ENCODE assay signal across 21 cellular contexts in genomic region chr12:70919161-70919560, GRCh38. TPM values are rescaled to one million over a fixed set of nuclear protein-coding genes. Genes with fewer than 3 reads are reported as not detected.
"Had no signal": no experiment of that assay in that cellular context is flagged by ENCODE, and none has a peak within 500 bp of the region (broad histone marks: within the 10 kb centered on the region; RNA-seq: fewer than 3 reads in every experiment).

No MANE protein-coding gene starts in this region.

- DNase-seq: kidney; naive B cell; ovary; right lobe of liver; small intestine; stimulated activated CD4-positive, alpha-beta T cell treated with anti-CD3 and anti-CD28 coated beads, Interleukin-15, amount 100 ng/mL, for 24 hours; stimulated activated CD4-positive, alpha-beta T cell treated with anti-CD3 and anti-CD28 coated beads, Interleukin-2, amount 100 ng/mL, for 48 hours; stimulated activated naive B cell treated with anti-CD40 and anti-IgM and Interleukin-4, amounts not matched to agents 10 μg/mL and 1 μg/mL and 100 μg/mL, for 72 hours; transverse colon; upper lobe of right lung; uterus had no signal

- H3K4me1 ChIP-seq: right lobe of liver, upper lobe of right lung, uterus had no signal

- H3K27ac ChIP-seq: coronary artery, ovary, right lobe of liver, suprapubic skin, transverse colon, upper lobe of right lung, uterus had no signal

- H3K27ac Mint-ChIP-seq: mesothelial cell of epicardium; naive B cell; natural killer cell treated with Interleukin-12 subunit alpha and Interleukin-12 subunit beta and Interleukin-15 and Interleukin-18, amount 100 ng/mL, for 72 hours; stimulated activated naive B cell treated with anti-CD40 and anti-IgM and Interleukin-4, amounts not matched to agents 10 μg/mL and 1 μg/mL and 100 μg/mL, for 72 hours; stimulated activated naive CD8-positive, alpha-beta T cell treated with anti-CD3 and anti-CD28 coated beads, Interleukin-15, Interleukin-2, amounts not matched to agents 100 ng/mL and 50 ng/mL, for 24 hours had no signal

- ATAC-seq: left lobe of liver; mucosa of descending colon; natural killer cell treated with Interleukin-12 subunit alpha and Interleukin-12 subunit beta and Interleukin-15 and Interleukin-18, amount 100 ng/mL, for 72 hours; right lobe of liver; stimulated activated naive B cell treated with anti-CD40 and anti-IgM and Interleukin-4, amounts not matched to agents 10 μg/mL and 1 μg/mL and 100 μg/mL, for 72 hours; upper lobe of right lung had no signal

- H3K4me3 ChIP-seq: coronary artery, mucosa of descending colon, ovary, right lobe of liver, suprapubic skin, transverse colon, upper lobe of right lung, uterus had no signal

- H3K36me3 Mint-ChIP-seq: mesothelial cell of epicardium; naive B cell; natural killer cell treated with Interleukin-12 subunit alpha and Interleukin-12 subunit beta and Interleukin-15 and Interleukin-18, amount 100 ng/mL, for 72 hours; stimulated activated naive B cell treated with anti-CD40 and anti-IgM and Interleukin-4, amounts not matched to agents 10 μg/mL and 1 μg/mL and 100 μg/mL, for 72 hours had no signal

- H3K4me3 Mint-ChIP-seq: mesothelial cell of epicardium; naive B cell; natural killer cell treated with Interleukin-12 subunit alpha and Interleukin-12 subunit beta and Interleukin-15 and Interleukin-18, amount 100 ng/mL, for 72 hours; stimulated activated naive B cell treated with anti-CD40 and anti-IgM and Interleukin-4, amounts not matched to agents 10 μg/mL and 1 μg/mL and 100 μg/mL, for 72 hours; stimulated activated naive CD8-positive, alpha-beta T cell treated with anti-CD3 and anti-CD28 coated beads, Interleukin-15, Interleukin-2, amounts not matched to agents 100 ng/mL and 50 ng/mL, for 24 hours had no signal

- H3K36me3 ChIP-seq: ovary, right lobe of liver, suprapubic skin, transverse colon, upper lobe of right lung, uterus had no signal

- H3K27me3 ChIP-seq: ovary, right lobe of liver had no signal

- H3K9me3 ChIP-seq: mucosa of descending colon, ovary, right lobe of liver, suprapubic skin, transverse colon, upper lobe of right lung, uterus had no signal

- H3K9me3 Mint-ChIP-seq: mesothelial cell of epicardium; stimulated activated naive B cell treated with anti-CD40 and anti-IgM and Interleukin-4, amounts not matched to agents 10 μg/mL and 1 μg/mL and 100 μg/mL, for 72 hours had no signal

RNA-seq across cellular contexts. Expression of gene PTPRR, which starts 1.4 kb away (rescaled TPM):
- total RNA-seq: dermis blood vessel endothelial cell; fibroblast of villous mesenchyme; left lobe of liver; lung microvascular endothelial cell; natural killer cell treated with Interleukin-12 subunit alpha and Interleukin-12 subunit beta and Interleukin-15 and Interleukin-18, amount 100 ng/mL, for 72 hours; suprapubic skin had no signal
